ENCODE assay signal across 28 cellular contexts in genomic region chr15:64710664-64711441, GRCh38.
"Had no signal": no experiment of that assay in that cellular context is flagged by ENCODE, and none has a peak within 500 bp of the region (broad histone marks: within the 10 kb centered on the region; RNA-seq: fewer than 3 reads in every experiment).

No MANE protein-coding gene starts in this region.

- H3K36me3 Mint-ChIP-seq: mesothelial cell of epicardium, type B pancreatic cell had no signal

- DNase-seq: cortex of kidney; effector CD4-positive, alpha-beta T cell; foreskin fibroblast; heart left ventricle; mesenchymal stem cell; mucosa of descending colon; naive thymus-derived CD8-positive, alpha-beta T cell; pancreas; stimulated activated CD4-positive, alpha-beta T cell treated with anti-CD3 and anti-CD28 coated beads, Interleukin-12 subunit alpha, Interleukin-12 subunit beta, amount 100 ng/mL, for 4 hours; stimulated activated CD4-positive, alpha-beta T cell treated with anti-CD3 and anti-CD28 coated beads, Interleukin-1b, Interleukin-23, amount 100 ng/mL, for 48 hours; stimulated activated CD4-positive, alpha-beta T cell treated with anti-CD3 and anti-CD28 coated beads, Interleukin-4, amount 100 ng/mL, for 1 hour; stimulated activated CD8-positive, alpha-beta memory T cell treated with anti-CD3 and anti-CD28 coated beads, Interleukin-4, amount 100 ng/mL, for 48 hours; stimulated activated naive CD4-positive, alpha-beta T cell; substantia nigra; testis; tibial artery had no signal

- H3K27ac ChIP-seq: epithelial cell of prostate, hepatocyte, neutrophil, pancreas, testis, tibial artery had no signal

- H3K27me3 Mint-ChIP-seq: naive thymus-derived CD8-positive, alpha-beta T cell; type B pancreatic cell had no signal

- FAIRE-seq: kidney, pancreas had no signal

- H3K4me2 ChIP-seq: hepatocyte, smooth muscle cell had no signal

- H3K4me1 Mint-ChIP-seq: mesothelial cell of epicardium had no signal

- H3K9me3 ChIP-seq: gastroesophageal sphincter, heart left ventricle, mucosa of descending colon, neutrophil, pancreas, testis, tibial artery had no signal

- H3K27me3 ChIP-seq: dorsolateral prefrontal cortex, gastroesophageal sphincter, heart left ventricle, hepatocyte, neutrophil, pancreas, testis, tibial artery had no signal

- H3K36me3 ChIP-seq: neutrophil, pancreas had no signal

- H2AFZ ChIP-seq: hepatocyte had no signal

- H3K4me3 ChIP-seq: dorsolateral prefrontal cortex, gastroesophageal sphincter, heart left ventricle, hepatocyte, mucosa of descending colon, pancreas, smooth muscle cell, testis, tibial artery had no signal

- H3K27ac Mint-ChIP-seq: mesothelial cell of epicardium; naive thymus-derived CD8-positive, alpha-beta T cell; type B pancreatic cell had no signal

- H3K9me3 Mint-ChIP-seq: mesothelial cell of epicardium; naive thymus-derived CD8-positive, alpha-beta T cell; type B pancreatic cell had no signal

- H3K4me1 ChIP-seq: gastroesophageal sphincter, heart left ventricle, pancreas, testis, tibial artery had no signal

- H3K4me3 Mint-ChIP-seq: mesothelial cell of epicardium; naive thymus-derived CD8-positive, alpha-beta T cell; type B pancreatic cell had no signal

- H3K79me2 ChIP-seq: hepatocyte had no signal

- ATAC-seq: esophagus mucosa; gastroesophageal sphincter; heart left ventricle; left lobe of liver; mucosa of descending colon; naive thymus-derived CD8-positive, alpha-beta T cell; pancreas; sciatic nerve had no signal
